In genomic region chr2:189579585-189579984, GRCh38 we compare ENCODE assay signal across 1 cellular context.
TF ChIP-seq lines count a peak whose summit lies in the region.

No MANE protein-coding gene starts in this region.

TF ChIP-seq in K562, 482 proteins besides CTCF, POLR2A, EP300 and RAD21 (continued from another document and continues in another):
- TF ChIP-seq NCOA4 (IDR thresholded peaks at IDR 0.05; ENCODE audit: partially characterized antibody) (no peak), RBBP5 (IDR thresholded peaks at IDR 0.05; ENCODE audit: borderline replicate concordance, insufficient read depth, low read length, poor library complexity, severe bottlenecking) (no peak), ZNF449 (CRISPR knock-in tag; IDR thresholded peaks at IDR 0.05) (no peak), CBX8 (IDR thresholded peaks at IDR 0.05; ENCODE audit: borderline replicate concordance, extremely low read depth, low read depth, low read length, poor library complexity, severe bottlenecking) (no peak), CHD7 (IDR thresholded peaks at IDR 0.05; ENCODE audit: low read depth, low read length) (no peak), SAFB2 (IDR thresholded peaks at IDR 0.05; ENCODE audit: borderline replicate concordance, low read depth, low read length, severe bottlenecking) (no peak), SETDB1 (IDR thresholded peaks at IDR 0.05; ENCODE audit: low read length) (no peak), ZNF354B (CRISPR knock-in tag; IDR thresholded peaks at IDR 0.05) (no peak), ZNF551 (CRISPR knock-in tag; IDR thresholded peaks at IDR 0.05) (no peak), HEY1 (CRISPR knock-in tag; IDR thresholded peaks at IDR 0.05; ENCODE audit: borderline replicate concordance) (no peak), ZC3H11A (IDR thresholded peaks at IDR 0.05; ENCODE audit: low read depth, low read length) (no peak), ZNF586 (CRISPR knock-in tag; conservative IDR thresholded peaks at IDR 0.05) (no peak), TEAD4 (IDR thresholded peaks at IDR 0.05; ENCODE audit: low read length) (peak; percentile 18; the same call in 1 of the 2 replicates), TEAD4 (CRISPR knock-in tag; IDR thresholded peaks at IDR 0.05; ENCODE audit: borderline replicate concordance) (no peak), ZNF408 (CRISPR knock-in tag; IDR thresholded peaks at IDR 0.05; ENCODE audit: low read depth) (no peak), TCFL5 (CRISPR knock-in tag; conservative IDR thresholded peaks at IDR 0.05) (no peak), ZBTB9 (CRISPR knock-in tag; IDR thresholded peaks at IDR 0.05) (no peak), C11orf30 (IDR thresholded peaks at IDR 0.05; ENCODE audit: low read depth) (no peak), ETV1 (tag; conservative IDR thresholded peaks at IDR 0.05; ENCODE audit: low read depth) (no peak), MAFG (tag; conservative IDR thresholded peaks at IDR 0.05) (no peak), HDAC2 (IDR thresholded peaks at IDR 0.05) (no peak), ETV6 (IDR thresholded peaks at IDR 0.05; ENCODE audit: borderline replicate concordance in 1 of 2, low read depth in 2 of 2, low read length in 1 of 2) (no peak; a peak in 1 of 4 replicates), ETV6 (CRISPR knock-in tag; IDR thresholded peaks at IDR 0.05; ENCODE audit: borderline replicate concordance) (no peak), SMARCA4 (IDR thresholded peaks at IDR 0.05) (0 out of 2 replicates have a peak, but pooled peaks have one; percentile 12), POU5F1 (IDR thresholded peaks at IDR 0.05; ENCODE audit: borderline replicate concordance, low read depth, low read length, partially characterized antibody) (no peak), NBN (IDR thresholded peaks at IDR 0.05; ENCODE audit: low read depth) (no peak), POLR2AphosphoS5 (IDR thresholded peaks at IDR 0.05; ENCODE audit: control insufficient read depth, insufficient read depth, low read depth, low read length) (no peak), NCOA2 (IDR thresholded peaks at IDR 0.05; ENCODE audit: partially characterized antibody in 2 of 2) (no peak), STAT5A (IDR thresholded peaks at IDR 0.05; ENCODE audit: borderline replicate concordance, low read length) (no peak), ZNF316 (IDR thresholded peaks at IDR 0.05) (no peak), ZC3H4 (CRISPR knock-in tag; IDR thresholded peaks at IDR 0.05; ENCODE audit: borderline replicate concordance) (no peak), FOXO4 (CRISPR knock-in tag; IDR thresholded peaks at IDR 0.05) (no peak), PHTF2 (CRISPR knock-in tag; IDR thresholded peaks at IDR 0.05) (no peak), ZNF224 (CRISPR knock-in tag; IDR thresholded peaks at IDR 0.05) (no peak), ZSCAN29 (IDR thresholded peaks at IDR 0.05) (no peak), HMG20A (CRISPR knock-in tag; conservative IDR thresholded peaks at IDR 0.05) (no peak), PHB (CRISPR knock-in tag; IDR thresholded peaks at IDR 0.05) (no peak), TAF9B (IDR thresholded peaks at IDR 0.05; ENCODE audit: partially characterized antibody) (no peak), MAFK (IDR thresholded peaks at IDR 0.05; ENCODE audit: low read length) (no peak)
- TF ChIP-seq, protein P1, sequence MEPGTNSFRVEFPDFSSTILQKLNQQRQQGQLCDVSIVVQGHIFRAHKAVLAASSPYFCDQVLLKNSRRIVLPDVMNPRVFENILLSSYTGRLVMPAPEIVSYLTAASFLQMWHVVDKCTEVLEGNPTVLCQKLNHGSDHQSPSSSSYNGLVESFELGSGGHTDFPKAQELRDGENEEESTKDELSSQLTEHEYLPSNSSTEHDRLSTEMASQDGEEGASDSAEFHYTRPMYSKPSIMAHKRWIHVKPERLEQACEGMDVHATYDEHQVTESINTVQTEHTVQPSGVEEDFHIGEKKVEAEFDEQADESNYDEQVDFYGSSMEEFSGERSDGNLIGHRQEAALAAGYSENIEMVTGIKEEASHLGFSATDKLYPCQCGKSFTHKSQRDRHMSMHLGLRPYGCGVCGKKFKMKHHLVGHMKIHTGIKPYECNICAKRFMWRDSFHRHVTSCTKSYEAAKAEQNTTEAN (CRISPR knock-in tag; IDR thresholded peaks at IDR 0.05) = no peak
- TF ChIP-seq, protein P2, sequence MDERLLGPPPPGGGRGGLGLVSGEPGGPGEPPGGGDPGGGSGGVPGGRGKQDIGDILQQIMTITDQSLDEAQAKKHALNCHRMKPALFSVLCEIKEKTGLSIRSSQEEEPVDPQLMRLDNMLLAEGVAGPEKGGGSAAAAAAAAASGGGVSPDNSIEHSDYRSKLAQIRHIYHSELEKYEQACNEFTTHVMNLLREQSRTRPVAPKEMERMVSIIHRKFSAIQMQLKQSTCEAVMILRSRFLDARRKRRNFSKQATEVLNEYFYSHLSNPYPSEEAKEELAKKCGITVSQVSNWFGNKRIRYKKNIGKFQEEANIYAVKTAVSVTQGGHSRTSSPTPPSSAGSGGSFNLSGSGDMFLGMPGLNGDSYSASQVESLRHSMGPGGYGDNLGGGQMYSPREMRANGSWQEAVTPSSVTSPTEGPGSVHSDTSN (CRISPR knock-in tag; IDR thresholded peaks at IDR 0.05; ENCODE audit: low read depth) = no peak
- TF ChIP-seq, protein P2 (tag; conservative IDR thresholded peaks at IDR 0.05; ENCODE audit: low read depth) = peak; percentile 61
- TF ChIP-seq, protein P3, sequence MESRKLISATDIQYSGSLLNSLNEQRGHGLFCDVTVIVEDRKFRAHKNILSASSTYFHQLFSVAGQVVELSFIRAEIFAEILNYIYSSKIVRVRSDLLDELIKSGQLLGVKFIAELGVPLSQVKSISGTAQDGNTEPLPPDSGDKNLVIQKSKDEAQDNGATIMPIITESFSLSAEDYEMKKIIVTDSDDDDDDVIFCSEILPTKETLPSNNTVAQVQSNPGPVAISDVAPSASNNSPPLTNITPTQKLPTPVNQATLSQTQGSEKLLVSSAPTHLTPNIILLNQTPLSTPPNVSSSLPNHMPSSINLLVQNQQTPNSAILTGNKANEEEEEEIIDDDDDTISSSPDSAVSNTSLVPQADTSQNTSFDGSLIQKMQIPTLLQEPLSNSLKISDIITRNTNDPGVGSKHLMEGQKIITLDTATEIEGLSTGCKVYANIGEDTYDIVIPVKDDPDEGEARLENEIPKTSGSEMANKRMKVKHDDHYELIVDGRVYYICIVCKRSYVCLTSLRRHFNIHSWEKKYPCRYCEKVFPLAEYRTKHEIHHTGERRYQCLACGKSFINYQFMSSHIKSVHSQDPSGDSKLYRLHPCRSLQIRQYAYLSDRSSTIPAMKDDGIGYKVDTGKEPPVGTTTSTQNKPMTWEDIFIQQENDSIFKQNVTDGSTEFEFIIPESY (CRISPR knock-in tag; IDR thresholded peaks at IDR 0.05) = no peak
